ENCODE assay signal across 9 cellular contexts in the genomic region with DNA sequence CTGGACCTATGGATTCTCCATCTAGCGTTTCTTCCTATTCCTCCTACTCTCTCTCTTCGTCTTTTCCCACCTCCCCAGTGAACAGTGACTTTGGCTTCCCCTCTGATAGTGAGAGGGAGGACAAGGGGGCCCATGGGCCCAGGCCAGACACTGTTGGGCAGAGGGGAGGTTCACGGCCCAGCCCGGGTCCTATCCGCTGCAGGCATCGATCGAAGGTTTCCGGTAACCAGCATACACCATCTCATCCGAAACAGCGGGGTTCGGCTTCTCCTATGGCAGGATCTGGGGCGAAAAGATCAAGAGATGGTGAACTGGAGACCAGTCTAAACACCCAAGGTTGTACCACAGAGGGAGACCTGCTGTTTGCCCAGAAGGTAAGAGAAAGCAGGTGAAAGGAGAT. TPM values are rescaled to one million over a fixed set of nuclear protein-coding genes. Genes with fewer than 3 reads are reported as not detected.
DNase-seq lines count a peak whose midpoint lies in the region; ATAC-seq and TF ChIP-seq lines count a peak whose summit lies in the region.
"Had no signal": no experiment of that assay in that cellular context is flagged by ENCODE, and none has a peak within 500 bp of the region (broad histone marks: within the 10 kb centered on the region; RNA-seq: fewer than 3 reads in every experiment).

No MANE protein-coding gene starts in this region.

- H3K27me3 Mint-ChIP-seq in GM23338 (ENCODE audit: insufficient read depth, low read depth, poor library complexity) (peaks cover 19% of the 10 kb centered on the region), T-cell (no peaks in the 10 kb centered on the region), glutamatergic neuron (ENCODE audit: unreplicated experiment) (peaks cover 9% of the 10 kb centered on the region)

- H3K4me3 Mint-ChIP-seq in GM23338 (peak overlapping the region; percentile 91), T-cell (peak overlapping the region in 2 of 3 donors; percentile 81 to 84), glutamatergic neuron (ENCODE audit: unreplicated experiment) (peak overlapping the region; percentile 95)

- CTCF ChIA-PET in T-cell (lab: Charles Lee) = no interaction called here

- peak overlapping the region; percentile 92 for H2AFZ ChIP-seq in GM23338

- H3K27ac Mint-ChIP-seq in GM23338 (no peak overlapping the region), T-cell (no peak overlapping the region), glutamatergic neuron (ENCODE audit: unreplicated experiment) (no peak overlapping the region)

- no peaks in the 10 kb centered on the region for H3K9me2 ChIP-seq in GM23338 (ENCODE audit: insufficient read depth)

- peaks cover 15% of the 10 kb centered on the region for H3K4me1 ChIP-seq in GM23338 (ENCODE audit: insufficient read depth)
- H3K4me1 ChIP-seq in gastrocnemius medialis = peaks cover 27 to 34% of the 10 kb centered on the region in 2 donors

- no peaks in the 10 kb centered on the region for H4K20me1 ChIP-seq in GM23338 (replicated peaks; ENCODE audit: insufficient read depth)

- H3F3A ChIP-seq in GM23338 (replicated peaks; ENCODE audit: low read depth) = peaks cover 2% of the 10 kb centered on the region; the same call in 1 of the 2 replicates

- H3K27me3 ChIP-seq in GM23338 (ENCODE audit: insufficient read depth) = peaks cover 13% of the 10 kb centered on the region
- H3K27me3 ChIP-seq in gastrocnemius medialis = no peaks in the 10 kb centered on the region

- POLR2A ChIA-PET in T-cell (lab: Charles Lee) = no interaction called here

- H3K9me3 Mint-ChIP-seq in GM23338 = no peaks in the 10 kb centered on the region
- no peaks in the 10 kb centered on the region for H3K9me3 Mint-ChIP-seq in T-cell
- H3K9me3 Mint-ChIP-seq in glutamatergic neuron (ENCODE audit: unreplicated experiment) = peaks cover 7% of the 10 kb centered on the region

- H3K4me2 ChIP-seq in GM23338 = peak overlapping the region; percentile 80

- H3K36me3 ChIP-seq in GM23338 (ENCODE audit: insufficient read depth) = no peaks in the 10 kb centered on the region
- H3K36me3 ChIP-seq in gastrocnemius medialis = peaks cover 0 to 25% of the 10 kb centered on the region in 2 donors

- peaks cover 18% of the 10 kb centered on the region for H3K4me1 Mint-ChIP-seq in GM23338
- peaks cover 26 to 40% (median 28%) of the 10 kb centered on the region in 3 donors for H3K4me1 Mint-ChIP-seq in T-cell
- H3K4me1 Mint-ChIP-seq in glutamatergic neuron (ENCODE audit: low read depth, unreplicated experiment) = peaks cover 3% of the 10 kb centered on the region

- no peaks in the 10 kb centered on the region for H3K79me2 ChIP-seq in GM23338 (replicated peaks; ENCODE audit: insufficient read depth)

- intact Hi-C loops in gastrocnemius medialis (cut with DNase I; ENCODE audit: low total_unique reads) = loop anchor here (5.0 kb wide), 1 partner anchor 279 kb away; no protein-coding TSS in a partner anchor

- ATAC-seq in GM23338 = no peak
- no peak for ATAC-seq in T-cell (replicated peaks in 1 of 4)
- ATAC-seq in gastrocnemius medialis = no peak
- no peak for ATAC-seq in GM19023 (IDR thresholded peaks at IDR 0.05; ENCODE audit: unreplicated experiment)

- H3K36me3 Mint-ChIP-seq in GM23338 (ENCODE audit: low read depth) (peaks cover 16% of the 10 kb centered on the region; the same call in 2 of the 3 replicates), T-cell (peaks cover 2% of the 10 kb centered on the region), glutamatergic neuron (ENCODE audit: unreplicated experiment) (no peaks in the 10 kb centered on the region)

- peak overlapping the region; percentile 60 for H3K4me3 ChIP-seq in GM23338
- peak overlapping the region; percentile 59 to 80 (median 72) for H3K4me3 ChIP-seq in gastrocnemius medialis

- H3K27ac ChIP-seq in GM23338 (ENCODE audit: low read depth) = no peak overlapping the region
- H3K27ac ChIP-seq in gastrocnemius medialis = peak overlapping the region; percentile 93 to 97 (median 95)

- DNase-seq in GM23338 (ENCODE audit: low spot score) (peak; percentile 14), T-cell (no peak), glutamatergic neuron (no peak), gastrocnemius medialis (no peak), RPMI8226 (no peak)
- no peak for DNase-seq in activated CD4-positive, CD25-positive, alpha-beta regulatory T cell (lab: John Stamatoyannopoulos, UW)
- DNase-seq: foreskin melanocyte, small intestine had no signal

- TF ChIP-seq CTCF in GM23338 (conservative IDR thresholded peaks at IDR 0.05; ENCODE audit: low read depth in 2 of 2) (no peak), glutamatergic neuron (IDR thresholded peaks at IDR 0.05; ENCODE audit: partially characterized antibody, unreplicated experiment) (no peak), gastrocnemius medialis (IDR thresholded peaks at IDR 0.05 in 4 of 5, conservative IDR thresholded peaks at IDR 0.05 in 1 of 5) (no peak)

- no peak for TF ChIP-seq POLR2A in gastrocnemius medialis (IDR thresholded peaks at IDR 0.05)

- in situ Hi-C loops in gastrocnemius medialis (cut with MboI; ENCODE audit: low sequenced_read_pairs in 4 of 4) = no loop called here

- no peaks in the 10 kb centered on the region for H3K9me3 ChIP-seq in gastrocnemius medialis

TF ChIP-seq in GM23338, 12 proteins besides CTCF, POLR2A, EP300 and RAD21 (continues in another document):
- TF ChIP-seq EZH2 (IDR thresholded peaks at IDR 0.05; ENCODE audit: low read depth, unreplicated experiment) (no peak), NANOG (IDR thresholded peaks at IDR 0.05; ENCODE audit: borderline replicate concordance) (no peak)

RNA-seq across cellular contexts. Expression of a gene that starts 0.9 kb away (rescaled TPM):
- 6.6 and 9.3 TPM in 2 replicates for total RNA-seq in GM23338 (2014; rRNA removed; shearing (Covaris generic))
- 16.4 and 16.6 TPM in 2 replicates for polyA plus RNA-seq in GM23338 (2016; fragmentation: Nextera tagmentation; extraction: Ambion mirVana)
- total RNA-seq in T-cell = 1 to 10 TPM in 4 of 5 donors, under 1 TPM in 1; 0.63 to 2.9 (median 1.3) TPM
- 4.7 TPM for total RNA-seq in glutamatergic neuron (ENCODE audit: unreplicated experiment)
- total RNA-seq in gastrocnemius medialis = 10 to 100 TPM in 3 of 4 donors, 1 to 10 TPM in 1; 8.2 to 15.8 (median 11.7) TPM

RNA-seq across cellular contexts. Expression of a gene that starts 10.4 kb away (rescaled TPM):
- 51.2 and 51.7 TPM in 2 replicates for total RNA-seq in GM23338 (2014; rRNA removed; shearing (Covaris generic))
- 313 and 335 TPM in 2 replicates for polyA plus RNA-seq in GM23338 (2016; fragmentation: Nextera tagmentation; extraction: Ambion mirVana)
- total RNA-seq in T-cell (10 to 100 TPM; 51.9 to 75.0 (median 66.8) TPM), glutamatergic neuron (ENCODE audit: unreplicated experiment) (115 TPM), gastrocnemius medialis (10 to 100 TPM; 27.8 to 46.3 (median 31.5) TPM)

RNA-seq across cellular contexts. Expression of a gene that starts 10.7 kb away (rescaled TPM):
- total RNA-seq in GM23338 (2014; rRNA removed; shearing (Covaris generic)) = 6.6 and 18.5 TPM in 2 replicates
- 35.5 and 39.4 TPM in 2 replicates for polyA plus RNA-seq in GM23338 (2016; fragmentation: Nextera tagmentation; extraction: Ambion mirVana)
- 1 to 10 TPM; 2.1 to 4.1 (median 3.2) TPM for total RNA-seq in T-cell
- total RNA-seq in glutamatergic neuron (ENCODE audit: unreplicated experiment) = 1.3 TPM
- total RNA-seq in gastrocnemius medialis = 1 to 10 TPM; 1.8 to 5.7 (median 4.8) TPM

RNA-seq across cellular contexts. Expression of a gene that starts 14.4 kb away (rescaled TPM):
- 82.7 and 85.3 TPM in 2 replicates for total RNA-seq in GM23338 (2014; rRNA removed; shearing (Covaris generic))
- polyA plus RNA-seq in GM23338 (2016; fragmentation: Nextera tagmentation; extraction: Ambion mirVana) = 16.5 and 17.7 TPM in 2 replicates
- total RNA-seq in T-cell = 100 to 1,000 TPM; 118 to 133 (median 124) TPM
- 94.2 TPM for total RNA-seq in glutamatergic neuron (ENCODE audit: unreplicated experiment)
- 10 to 100 TPM; 41.2 to 63.8 (median 54.9) TPM for total RNA-seq in gastrocnemius medialis

RNA-seq across cellular contexts. Expression of a gene that starts 25.7 kb away (rescaled TPM):
- total RNA-seq in GM23338 (2014; rRNA removed; shearing (Covaris generic)) = 41.3 and 42.9 TPM in 2 replicates
- polyA plus RNA-seq in GM23338 (2016; fragmentation: Nextera tagmentation; extraction: Ambion mirVana) = 47.4 and 50.2 TPM in 2 replicates
- not detected for total RNA-seq in T-cell
- 1.5 TPM for total RNA-seq in glutamatergic neuron (ENCODE audit: unreplicated experiment)
- 1 to 10 TPM in 1 of 4 donors, under 1 TPM in 2, not detected in 1; 0.20 to 3.8 (median 0.31) TPM for total RNA-seq in gastrocnemius medialis
